ENCODE assay signal across 17 cellular contexts in genomic region chr15:30954674-30955073, GRCh38. TPM values are rescaled to one million over a fixed set of nuclear protein-coding genes. Genes with fewer than 3 reads are reported as not detected.
A peak's percentile ranks its signal among the peaks of the same experiment; 100 is the strongest.
DNase-seq lines count a peak whose midpoint lies in the region; ATAC-seq and TF ChIP-seq lines count a peak whose summit lies in the region.
"Had no signal": no experiment of that assay in that cellular context is flagged by ENCODE, and none has a peak within 500 bp of the region (broad histone marks: within the 10 kb centered on the region; RNA-seq: fewer than 3 reads in every experiment).

No MANE protein-coding gene starts in this region.

- H3K9me3 ChIP-seq in PC-3 (ENCODE audit: low read length) (no peaks in the 10 kb centered on the region), neutrophil (no peaks in the 10 kb centered on the region), gastroesophageal sphincter (no peaks in the 10 kb centered on the region)
- H3K9me3 ChIP-seq: ovary, upper lobe of left lung had no signal

- H2AFZ ChIP-seq in PC-3 (ENCODE audit: low read length), result no peak overlapping the region

- CTCF ChIA-PET in PC-3 (lab: Charles Lee), result no interaction called here

- TF ChIP-seq EP300 in gastroesophageal sphincter (IDR thresholded peaks at IDR 0.05), result no peak

- H3K4me3 ChIP-seq in PC-3 (ENCODE audit: low read length) (no peak overlapping the region), neutrophil (ENCODE audit: low read depth in 1 of 2, low read length in 1 of 2) (no peak overlapping the region), gastroesophageal sphincter (no peak overlapping the region)
- H3K4me3 ChIP-seq: K562, ovary, upper lobe of left lung had no signal

- TF ChIP-seq CTCF in PC-3 (conservative IDR thresholded peaks at IDR 0.05; ENCODE audit: low read depth, low read length) (no peak), neutrophil (IDR thresholded peaks at IDR 0.05) (no peak), gastroesophageal sphincter (IDR thresholded peaks at IDR 0.05) (no peak)

- 73 to 100% methylated on average over 1 of the region's 1 CpG for WGBS in gastroesophageal sphincter (ENCODE audit: low coverage in 1 of 2), 2 donors

- POLR2A ChIA-PET in PC-3 (lab: Charles Lee; ENCODE audit: unreplicated experiment), result no interaction called here

- ATAC-seq in PC-3 (peak; percentile 53), GM21619 (IDR thresholded peaks at IDR 0.05; ENCODE audit: unreplicated experiment) (no peak), gastroesophageal sphincter (no peak)
- ATAC-seq: WTC11 had no signal

- no peaks in the 10 kb centered on the region for H4K20me1 ChIP-seq in PC-3 (ENCODE audit: low read length)

- peak overlapping the region; percentile 8; the same call in 1 of the 2 replicates for H3K4me2 ChIP-seq in PC-3 (ENCODE audit: low read length)

- H3K4me1 ChIP-seq in PC-3 (ENCODE audit: insufficient read depth, low read length), result peaks cover 16% of the 10 kb centered on the region
- peaks cover 11 to 13% of the 10 kb centered on the region in 2 experiments for H3K4me1 ChIP-seq in neutrophil (ENCODE audit: control insufficient read depth in 1 of 2, insufficient read depth in 1 of 2, low read depth in 1 of 2, low read length in 1 of 2)
- peaks cover 0 to 8% (median 0%) of the 10 kb centered on the region in 3 donors for H3K4me1 ChIP-seq in gastroesophageal sphincter

- H3K27ac ChIP-seq in PC-3 (ENCODE audit: low read length) (peak overlapping the region; percentile 16), epithelial cell of prostate (peak overlapping the region; percentile 64), neutrophil (peak overlapping the region; percentile 58), gastroesophageal sphincter (no peak overlapping the region)
- H3K27ac ChIP-seq: ovary, upper lobe of left lung had no signal

- TF ChIP-seq POLR2A in gastroesophageal sphincter (IDR thresholded peaks at IDR 0.05), result no peak

- BruUV-seq in PC-3 (replicated peaks; lab: Mats Ljungman, UMichigan), result no TSS peak

- H3K9ac ChIP-seq in PC-3 (ENCODE audit: low read length), result no peak overlapping the region

- H3K27me3 ChIP-seq in PC-3 (ENCODE audit: low read length) (no peaks in the 10 kb centered on the region), neutrophil (no peaks in the 10 kb centered on the region), gastroesophageal sphincter (no peaks in the 10 kb centered on the region)
- H3K27me3 ChIP-seq: ovary, upper lobe of left lung had no signal

- H3K36me3 ChIP-seq in PC-3 (ENCODE audit: low read depth, low read length) (peaks cover 24% of the 10 kb centered on the region), neutrophil (peaks cover 99% of the 10 kb centered on the region), gastroesophageal sphincter (peaks cover 3 to 99% of the 10 kb centered on the region in 2 donors)
- H3K36me3 ChIP-seq: ovary had no signal

- H3K79me2 ChIP-seq in PC-3 (ENCODE audit: low read length), result no peaks in the 10 kb centered on the region

- no peaks in the 10 kb centered on the region for H3F3A ChIP-seq in PC-3 (ENCODE audit: low read length, unreplicated experiment)

- DNase-seq in EH (ENCODE audit: low read depth), result peak; percentile 27
- peak; percentile 58 for DNase-seq in PC-3
- no peak for DNase-seq in epithelial cell of prostate (ENCODE audit: low read depth, low spot score)
- DNase-seq in effector CD4-positive, alpha-beta T cell, result no peak
- DNase-seq: activated gamma-delta T cell treated with Interleukin-2 at 50 U/mL for 16 hours; caudate nucleus; naive thymus-derived CD4-positive, alpha-beta T cell; NCI-H146; NCI-H2171; NCI-H524 treated with DMSO at 0.1 percent for 48 hours; ovary had no signal

- H3K9me2 ChIP-seq in PC-3 (replicated peaks; ENCODE audit: low read length), result no peaks in the 10 kb centered on the region

- intact Hi-C loops in PC-3 (cut with micrococcal nuclease), result loop anchor here (2.0 kb wide), 2 partner anchors 14 to 36 kb away; partner anchors contain the start of gene MTMR10

RNA-seq across cellular contexts. Expression of gene MTMR10, which starts 36.8 kb away (rescaled TPM):
- total RNA-seq in PC-3 (2014; rRNA removed), result 7.6 and 9.7 TPM in 2 replicates
- 10 to 100 TPM; 25.4 to 35.0 (median 32.4) TPM for total RNA-seq in gastroesophageal sphincter

RNA-seq across cellular contexts. Expression of gene FAN1, which starts 51.0 kb away (rescaled TPM):
- total RNA-seq in PC-3 (2014; rRNA removed) (16.2 and 16.4 TPM in 2 replicates), gastroesophageal sphincter (10 to 100 TPM; 16.8 to 23.0 (median 22.1) TPM)

Comparison
In these comparisons a context has a peak if more than half of its experiments do, and no peak if none do; other contexts are left out.
1. DNase-seq: peak in EH (single experiment) and PC-3 (single experiment); none in epithelial cell of prostate (single experiment) and effector CD4-positive, alpha-beta T cell (single experiment).
2. H3K27ac ChIP-seq: peak in PC-3 (single experiment), epithelial cell of prostate (single experiment) and neutrophil (single experiment); none in gastroesophageal sphincter (0 of 4).